Comparison of ENCODE assay signal across 12 cellular contexts in the genomic region with DNA sequence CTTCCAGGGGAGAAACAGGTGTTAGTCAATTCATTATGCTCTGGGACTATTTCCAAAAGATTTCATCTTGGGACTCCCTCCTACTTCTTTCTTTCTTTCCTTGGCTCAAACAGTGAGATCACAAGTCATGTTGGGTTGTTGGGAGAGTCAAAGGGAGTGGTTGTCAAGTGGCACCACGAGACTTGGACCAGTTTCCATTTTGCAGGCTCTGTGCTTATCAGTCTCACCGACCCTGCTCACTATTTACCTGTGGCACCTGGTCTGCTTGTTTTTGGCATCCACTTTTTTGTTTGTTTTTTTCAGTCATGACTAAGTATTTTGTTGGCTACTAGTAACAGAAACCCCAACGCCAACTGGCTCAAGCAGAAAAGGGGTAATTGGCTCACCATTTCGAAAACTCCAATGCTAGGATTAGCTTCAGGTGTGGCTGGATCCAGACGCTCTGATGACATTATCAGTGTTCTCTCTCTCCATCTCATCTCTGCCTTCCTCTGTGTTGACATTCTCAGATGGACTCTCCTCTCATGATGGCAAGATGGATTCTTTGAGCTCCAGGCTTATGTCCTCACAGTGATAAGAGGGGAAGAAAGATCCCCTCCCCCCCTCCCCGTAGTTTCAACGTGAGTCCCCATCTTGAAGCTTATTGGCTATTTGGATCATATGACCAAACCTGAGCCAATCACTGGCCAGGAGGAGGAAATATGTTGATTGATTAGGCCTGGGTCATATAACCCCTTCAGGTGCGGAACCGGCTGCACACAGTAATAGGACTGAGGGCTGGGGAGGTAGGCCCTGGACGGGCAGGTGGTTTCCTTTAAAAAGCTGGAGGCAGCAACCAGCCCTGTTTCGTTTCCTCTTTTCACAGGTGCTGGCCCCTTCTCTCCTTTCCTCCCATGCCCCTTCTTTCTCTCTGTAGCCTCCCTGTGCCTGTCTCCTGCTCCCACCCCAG. TPM values are rescaled to one million over a fixed set of nuclear protein-coding genes. Genes with fewer than 3 reads are reported as not detected.
A peak's percentile ranks its signal among the peaks of the same experiment; 100 is the strongest.
DNase-seq lines count a peak whose midpoint lies in the region; ATAC-seq, FAIRE-seq and TF ChIP-seq lines count a peak whose summit lies in the region.
"Had no signal": no experiment of that assay in that cellular context is flagged by ENCODE, and none has a peak within 500 bp of the region (broad histone marks: within the 10 kb centered on the region; RNA-seq: fewer than 3 reads in every experiment).

No MANE protein-coding gene starts in this region.

- H3K4me3 ChIP-seq in smooth muscle cell: no peak overlapping the region
- H3K4me3 ChIP-seq: upper lobe of left lung had no signal

- no peak for FAIRE-seq in frontal cortex (lab: Jason Lieb, UNC)
- FAIRE-seq: H54 had no signal

- no peaks in the 10 kb centered on the region for H3K4me1 ChIP-seq in smooth muscle cell (ENCODE audit: low read depth)
- H3K4me1 ChIP-seq: upper lobe of left lung had no signal

- no peak overlapping the region for H2AFZ ChIP-seq in smooth muscle cell (ENCODE audit: low read depth)

- no peaks in the 10 kb centered on the region for H3K9me3 Mint-ChIP-seq in stimulated activated memory B cell treated with anti-CD40 and anti-IgM and Interleukin-4, amounts not matched to agents 10 μg/mL and 1 μg/mL and 100 μg/mL, for 72 hours

- no peaks in the 10 kb centered on the region for H3K27me3 Mint-ChIP-seq in stimulated activated memory B cell treated with anti-CD40 and anti-IgM and Interleukin-4, amounts not matched to agents 10 μg/mL and 1 μg/mL and 100 μg/mL, for 72 hours

- H3K79me2 ChIP-seq in smooth muscle cell (ENCODE audit: low read depth): no peaks in the 10 kb centered on the region

- no peaks in the 10 kb centered on the region for H3K27me3 ChIP-seq in smooth muscle cell (ENCODE audit: low read depth)
- H3K27me3 ChIP-seq: upper lobe of left lung had no signal

- no peak for TF ChIP-seq CTCF in smooth muscle cell (IDR thresholded peaks at IDR 0.05; ENCODE audit: borderline replicate concordance, insufficient read depth, poor library complexity, severe bottlenecking)

- H3K27ac Mint-ChIP-seq in stimulated activated memory B cell treated with anti-CD40 and anti-IgM and Interleukin-4, amounts not matched to agents 10 μg/mL and 1 μg/mL and 100 μg/mL, for 72 hours: peak overlapping the region; percentile 59

- H3K4me3 Mint-ChIP-seq in stimulated activated memory B cell treated with anti-CD40 and anti-IgM and Interleukin-4, amounts not matched to agents 10 μg/mL and 1 μg/mL and 100 μg/mL, for 72 hours: no peak overlapping the region

- no peak overlapping the region for H3K27ac ChIP-seq in smooth muscle cell (ENCODE audit: low read depth)
- H3K27ac ChIP-seq: upper lobe of left lung had no signal

- no peaks in the 10 kb centered on the region for H3K36me3 ChIP-seq in smooth muscle cell (ENCODE audit: low read depth)
- H3K36me3 ChIP-seq: upper lobe of left lung had no signal

- H3K36me3 Mint-ChIP-seq in stimulated activated memory B cell treated with anti-CD40 and anti-IgM and Interleukin-4, amounts not matched to agents 10 μg/mL and 1 μg/mL and 100 μg/mL, for 72 hours: no peaks in the 10 kb centered on the region

- no peaks in the 10 kb centered on the region for H3K9me3 ChIP-seq in smooth muscle cell (replicated peaks; ENCODE audit: low read depth)
- H3K9me3 ChIP-seq: upper lobe of left lung had no signal

- DNase-seq in HK-2 (ENCODE audit: unreplicated experiment): no peak
- DNase-seq in frontal cortex (ENCODE audit: low spot score in 2 of 2): no peak
- DNase-seq in smooth muscle cell (lab: John Stamatoyannopoulos, UW; ENCODE audit: unreplicated experiment): no peak
- DNase-seq: effector CD4-positive, alpha-beta T cell; left ventricle myocardium superior; NCI-H69 had no signal

- H3K4me1 Mint-ChIP-seq in stimulated activated memory B cell treated with anti-CD40 and anti-IgM and Interleukin-4, amounts not matched to agents 10 μg/mL and 1 μg/mL and 100 μg/mL, for 72 hours: peaks cover 32% of the 10 kb centered on the region

- H4K20me1 ChIP-seq in smooth muscle cell (ENCODE audit: low read depth): no peaks in the 10 kb centered on the region

- no peaks in the 10 kb centered on the region for H3F3A ChIP-seq in smooth muscle cell (ENCODE audit: low read depth)

- 88% methylated on average over 10 of the region's 11 CpGs for WGBS in smooth muscle cell (ENCODE audit: low lambda C conversion rate)

- no peak overlapping the region for H3K9ac ChIP-seq in smooth muscle cell (ENCODE audit: low read depth)

- ATAC-seq in HG02588 (IDR thresholded peaks at IDR 0.05; ENCODE audit: unreplicated experiment) (peak; percentile 95), HG03571 (IDR thresholded peaks at IDR 0.05; ENCODE audit: unreplicated experiment) (peak; percentile 93)
- peak; percentile 89 for ATAC-seq in stimulated activated memory B cell treated with anti-CD40 and anti-IgM and Interleukin-4, amounts not matched to agents 10 μg/mL and 1 μg/mL and 100 μg/mL, for 72 hours
- ATAC-seq: left ventricle myocardium superior had no signal

- no peak overlapping the region for H3K4me2 ChIP-seq in smooth muscle cell

- in situ Hi-C loops in GM18951 (cut with MboI; ENCODE audit: low sequenced_read_pairs, unreplicated experiment): no loop called here

- peak; percentile 41 for TF ChIP-seq POLR2A in GM18951 (IDR thresholded peaks at IDR 0.05; ENCODE audit: extremely low read depth, insufficient read depth, insufficient read length)

RNA-seq across cellular contexts. Expression of a gene that starts 36.8 kb away (rescaled TPM):
- total RNA-seq in frontal cortex: 44.8 TPM
- 0.04 TPM in 1 of 2 replicates, not detected in the other for total RNA-seq in smooth muscle cell
- polyA plus RNA-seq in smooth muscle cell: 0.21 TPM in 1 of 2 replicates, not detected in the other

Comparison
In these comparisons a context has a peak if more than half of its experiments do, and no peak if none do; other contexts are left out.
1. RNA of a gene that starts 36.8 kb away (total RNA-seq): 44.8 TPM in frontal cortex (single experiment); 0.04 TPM in smooth muscle cell; every median in the first group is over 10 times any median in the second.
2. Peak in every context shown above with its lines, with median percentiles within 50 percentile points of each other: ATAC-seq.